13 cellular contexts compared by ENCODE assay signal in the genomic region with DNA sequence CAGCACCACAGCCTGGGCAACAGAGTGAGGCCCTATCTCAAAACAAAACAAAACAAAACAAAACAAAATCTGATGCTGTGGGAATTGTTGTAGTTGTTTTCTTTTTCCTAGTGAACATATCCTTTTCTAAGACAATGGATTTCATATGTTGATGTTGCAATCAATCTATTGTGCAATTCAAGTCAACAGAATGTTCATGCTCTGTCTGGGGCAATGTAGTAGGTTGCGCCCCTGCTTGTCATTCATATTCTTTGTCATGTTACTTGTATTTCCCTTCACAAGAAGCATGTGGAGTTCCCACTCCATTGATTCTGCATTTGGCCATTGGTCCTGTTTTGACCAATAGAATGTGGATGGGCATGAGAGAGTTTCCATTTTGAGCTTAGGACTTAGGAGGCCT.
A peak's percentile ranks its signal among the peaks of the same experiment; 100 is the strongest.
DNase-seq lines count a peak whose midpoint lies in the region; ATAC-seq lines count a peak whose summit lies in the region.
"Had no signal": no experiment of that assay in that cellular context is flagged by ENCODE, and none has a peak within 500 bp of the region (broad histone marks: within the 10 kb centered on the region; RNA-seq: fewer than 3 reads in every experiment).

No MANE protein-coding gene starts in this region.

- POLR2A ChIA-PET in activated CD8-positive, alpha-beta T cell treated with anti-CD3 and anti-CD28 coated beads, Interleukin-2, amount 10 ng/mL, durations not matched to agents 7 days and 5 days (lab: Charles Lee), result no interaction called here

- H3K36me3 Mint-ChIP-seq in stimulated activated effector memory CD8-positive, alpha-beta T cell treated with anti-CD3 and anti-CD28 coated beads, Interleukin-12 subunit alpha, Interleukin-12 subunit beta, amount 100 ng/mL, for 72 hours, result no peaks in the 10 kb centered on the region
- no peaks in the 10 kb centered on the region for H3K36me3 Mint-ChIP-seq in activated CD8-positive, alpha-beta T cell treated with anti-CD3 and anti-CD28 coated beads, Interleukin-2, amount 10 ng/mL, durations not matched to agents 7 days and 5 days (ENCODE audit: low read depth)

- no peak overlapping the region for H3K27ac ChIP-seq in epithelial cell of prostate
- H3K27ac ChIP-seq: vagina had no signal

- peaks cover 23% of the 10 kb centered on the region for H3K4me1 Mint-ChIP-seq in stimulated activated effector memory CD8-positive, alpha-beta T cell treated with anti-CD3 and anti-CD28 coated beads, Interleukin-12 subunit alpha, Interleukin-12 subunit beta, amount 100 ng/mL, for 72 hours
- peaks cover 9% of the 10 kb centered on the region for H3K4me1 Mint-ChIP-seq in activated CD8-positive, alpha-beta T cell treated with anti-CD3 and anti-CD28 coated beads, Interleukin-2, amount 10 ng/mL, durations not matched to agents 7 days and 5 days (ENCODE audit: low read depth)

- no peak overlapping the region for H3K27ac Mint-ChIP-seq in stimulated activated effector memory CD8-positive, alpha-beta T cell treated with anti-CD3 and anti-CD28 coated beads, Interleukin-12 subunit alpha, Interleukin-12 subunit beta, amount 100 ng/mL, for 72 hours
- H3K27ac Mint-ChIP-seq in activated CD8-positive, alpha-beta T cell treated with anti-CD3 and anti-CD28 coated beads, Interleukin-2, amount 10 ng/mL, durations not matched to agents 7 days and 5 days, result no peak overlapping the region
- H3K27ac Mint-ChIP-seq: activated CD4-positive, alpha-beta T cell treated with anti-CD3 and anti-CD28 coated beads for 36 hours had no signal

- CTCF ChIA-PET in activated CD8-positive, alpha-beta T cell treated with anti-CD3 and anti-CD28 coated beads, Interleukin-2, amount 10 ng/mL, durations not matched to agents 7 days and 5 days (lab: Charles Lee), result interaction anchor here (0.7 kb wide), 1 partner anchor 178 kb away, joined by 3 read pairs; no protein-coding TSS in a partner anchor

- ATAC-seq in stimulated activated effector memory CD8-positive, alpha-beta T cell treated with anti-CD3 and anti-CD28 coated beads, Interleukin-12 subunit alpha, Interleukin-12 subunit beta, amount 100 ng/mL, for 72 hours, result no peak
- no peak for ATAC-seq in activated CD8-positive, alpha-beta T cell treated with anti-CD3 and anti-CD28 coated beads, Interleukin-2, amount 10 ng/mL, durations not matched to agents 7 days and 5 days
- ATAC-seq: activated CD4-positive, alpha-beta T cell treated with anti-CD3 and anti-CD28 coated beads for 36 hours had no signal

- peaks cover 6% of the 10 kb centered on the region for H3K9me3 Mint-ChIP-seq in stimulated activated effector memory CD8-positive, alpha-beta T cell treated with anti-CD3 and anti-CD28 coated beads, Interleukin-12 subunit alpha, Interleukin-12 subunit beta, amount 100 ng/mL, for 72 hours
- H3K9me3 Mint-ChIP-seq in activated CD8-positive, alpha-beta T cell treated with anti-CD3 and anti-CD28 coated beads, Interleukin-2, amount 10 ng/mL, durations not matched to agents 7 days and 5 days (ENCODE audit: insufficient read depth), result no peaks in the 10 kb centered on the region

- no peak overlapping the region for H3K4me3 Mint-ChIP-seq in stimulated activated effector memory CD8-positive, alpha-beta T cell treated with anti-CD3 and anti-CD28 coated beads, Interleukin-12 subunit alpha, Interleukin-12 subunit beta, amount 100 ng/mL, for 72 hours
- H3K4me3 Mint-ChIP-seq in activated CD8-positive, alpha-beta T cell treated with anti-CD3 and anti-CD28 coated beads, Interleukin-2, amount 10 ng/mL, durations not matched to agents 7 days and 5 days, result no peak overlapping the region
- H3K4me3 Mint-ChIP-seq: activated CD4-positive, alpha-beta T cell treated with anti-CD3 and anti-CD28 coated beads for 36 hours had no signal

- DNase-seq in GM03348 (ENCODE audit: low spot score), result peak; percentile 40
- DNase-seq in MV-4-11 (lab: John Stamatoyannopoulos, UW), result peak; percentile 86
- DNase-seq in epithelial cell of prostate (ENCODE audit: low read depth, low spot score), result peak; percentile 24
- DNase-seq in renal cortical epithelial cell (ENCODE audit: low read depth), result peak; percentile 81
- no peak for DNase-seq in LoVo (ENCODE audit: low spot score)
- DNase-seq in stimulated activated effector memory CD8-positive, alpha-beta T cell treated with anti-CD3 and anti-CD28 coated beads, Interleukin-12 subunit alpha, Interleukin-12 subunit beta, amount 100 ng/mL, for 72 hours (ENCODE audit: low spot score in 2 of 2), result no peak
- no peak for DNase-seq in activated CD8-positive, alpha-beta T cell treated with anti-CD3 and anti-CD28 coated beads, Interleukin-2, amount 10 ng/mL, durations not matched to agents 7 days and 5 days
- DNase-seq: activated CD4-positive, alpha-beta T cell treated with anti-CD3 and anti-CD28 coated beads for 36 hours; activated CD8-positive, alpha-beta memory T cell treated with anti-CD3 and anti-CD28 coated beads, Interleukin-2, amount 50 U/mL, for 4 hours; anterior cingulate cortex; head of caudate nucleus; NCI-H1436 had no signal

- no peaks in the 10 kb centered on the region for H3K27me3 Mint-ChIP-seq in activated CD8-positive, alpha-beta T cell treated with anti-CD3 and anti-CD28 coated beads, Interleukin-2, amount 10 ng/mL, durations not matched to agents 7 days and 5 days (ENCODE audit: low read depth)
- H3K27me3 Mint-ChIP-seq: activated CD4-positive, alpha-beta T cell treated with anti-CD3 and anti-CD28 coated beads for 36 hours had no signal

Comparison
In these comparisons a context has a peak if more than half of its experiments do, and no peak if none do; other contexts are left out.
1. DNase-seq: peak in GM03348 (single experiment), MV-4-11 (single experiment), epithelial cell of prostate (single experiment) and renal cortical epithelial cell (single experiment); none in LoVo (single experiment), stimulated activated effector memory CD8-positive, alpha-beta T cell treated with anti-CD3 and anti-CD28 coated beads, Interleukin-12 subunit alpha, Interleukin-12 subunit beta, amount 100 ng/mL, for 72 hours (0 of 2) and activated CD8-positive, alpha-beta T cell treated with anti-CD3 and anti-CD28 coated beads, Interleukin-2, amount 10 ng/mL, durations not matched to agents 7 days and 5 days (single experiment).